ENCODE assay signal across 28 cellular contexts in the genomic region with DNA sequence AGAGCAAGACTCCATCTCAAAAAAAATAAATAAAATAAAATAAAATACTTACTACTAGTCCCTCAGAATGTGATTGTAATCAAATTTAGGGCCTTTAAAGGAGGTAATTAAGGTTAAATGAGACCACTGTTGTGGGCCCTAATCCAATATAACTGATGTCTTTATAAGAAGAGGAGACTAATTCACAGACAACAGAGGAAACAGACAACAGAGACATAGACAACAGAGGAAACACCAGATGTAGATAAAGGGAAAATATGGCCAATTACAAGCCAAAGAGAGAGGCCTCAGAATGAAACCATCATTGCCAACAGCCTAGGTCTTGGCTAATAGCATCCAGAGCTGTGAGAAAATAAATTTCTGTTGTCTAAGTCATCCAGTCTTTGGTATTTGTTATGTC.
"Had no signal": no experiment of that assay in that cellular context is flagged by ENCODE, and none has a peak within 500 bp of the region (broad histone marks: within the 10 kb centered on the region; RNA-seq: fewer than 3 reads in every experiment).

No MANE protein-coding gene starts in this region.

- H3K4me1 ChIP-seq: ascending aorta, breast epithelium, esophagus squamous epithelium had no signal

- DNase-seq: activated CD4-positive, alpha-beta memory T cell treated with anti-CD3 and anti-CD28 coated beads for 36 hours; activated CD4-positive, alpha-beta T cell treated with anti-CD3 and anti-CD28 coated beads for 36 hours; activated CD4-positive, alpha-beta T cell treated with anti-CD3 and anti-CD28 coated beads, Interleukin-2, amount 10 ng/mL, durations not matched to agents 24 days and 14 days; activated CD4-positive, CD25-positive, alpha-beta regulatory T cell; activated CD4-positive, CD25-positive, alpha-beta regulatory T cell treated with anti-CD3 and anti-CD28 coated beads, Interleukin-2, amount 50 U/mL, for 72 hours; activated CD8-positive, alpha-beta memory T cell treated with anti-CD3 and anti-CD28 coated beads, Interleukin-2, amount 10 ng/mL, durations not matched to agents 7 days and 5 days; activated CD8-positive, alpha-beta memory T cell treated with anti-CD3 and anti-CD28 coated beads, Interleukin-2, amount 50 U/mL, for 4 hours; activated CD8-positive, alpha-beta T cell treated with anti-CD3 and anti-CD28 coated beads, Interleukin-2, amount 10 ng/mL, durations not matched to agents 7 days and 5 days; activated gamma-delta T cell; activated naive CD4-positive, alpha-beta T cell; activated naive CD4-positive, alpha-beta T cell treated with anti-CD3 and anti-CD28 coated beads, Interleukin-2, amount 10 ng/mL, durations not matched to agents 7 days and 5 days; activated naive CD8-positive, alpha-beta T cell treated with anti-CD3 and anti-CD28 coated beads, Interleukin-2, amount 10 ng/mL, durations not matched to agents 7 days and 5 days; activated T-cell treated with anti-CD3 and anti-CD28 coated beads, Interleukin-2, amount 50 U/mL, for 1 hour; activated T-cell treated with anti-CD3 and anti-CD28 coated beads, Interleukin-2, amount 50 U/mL, for 72 hours; cortex of kidney; dermis blood vessel endothelial cell; effector CD4-positive, alpha-beta T cell; effector memory CD8-positive, alpha-beta T cell; esophagus squamous epithelium; foreskin fibroblast; head of caudate nucleus; hippocampal formation; T-helper 2 cell had no signal

- H3K36me3 ChIP-seq: ascending aorta, breast epithelium, cardiac muscle cell, esophagus squamous epithelium had no signal

- H3K4me3 ChIP-seq: ascending aorta, breast epithelium, cardiac muscle cell, esophagus squamous epithelium had no signal

- H3K27me3 ChIP-seq: ascending aorta, breast epithelium, cardiac muscle cell, esophagus squamous epithelium had no signal

- H3K27ac ChIP-seq: ascending aorta, breast epithelium, cardiac muscle cell, epithelial cell of prostate, esophagus squamous epithelium had no signal

- ATAC-seq: activated CD4-positive, alpha-beta T cell treated with anti-CD3 and anti-CD28 coated beads for 36 hours; activated CD8-positive, alpha-beta memory T cell treated with anti-CD3 and anti-CD28 coated beads, Interleukin-2, amount 10 ng/mL, durations not matched to agents 7 days and 5 days; activated CD8-positive, alpha-beta T cell treated with anti-CD3 and anti-CD28 coated beads, Interleukin-2, amount 10 ng/mL, durations not matched to agents 7 days and 5 days; activated naive CD4-positive, alpha-beta T cell treated with anti-CD3 and anti-CD28 coated beads, Interleukin-2, amount 50 U/mL, for 72 hours; activated T-cell treated with anti-CD3 and anti-CD28 coated beads, Interleukin-2, amount 50 U/mL, for 72 hours; effector memory CD8-positive, alpha-beta T cell had no signal
